In the genomic region with DNA sequence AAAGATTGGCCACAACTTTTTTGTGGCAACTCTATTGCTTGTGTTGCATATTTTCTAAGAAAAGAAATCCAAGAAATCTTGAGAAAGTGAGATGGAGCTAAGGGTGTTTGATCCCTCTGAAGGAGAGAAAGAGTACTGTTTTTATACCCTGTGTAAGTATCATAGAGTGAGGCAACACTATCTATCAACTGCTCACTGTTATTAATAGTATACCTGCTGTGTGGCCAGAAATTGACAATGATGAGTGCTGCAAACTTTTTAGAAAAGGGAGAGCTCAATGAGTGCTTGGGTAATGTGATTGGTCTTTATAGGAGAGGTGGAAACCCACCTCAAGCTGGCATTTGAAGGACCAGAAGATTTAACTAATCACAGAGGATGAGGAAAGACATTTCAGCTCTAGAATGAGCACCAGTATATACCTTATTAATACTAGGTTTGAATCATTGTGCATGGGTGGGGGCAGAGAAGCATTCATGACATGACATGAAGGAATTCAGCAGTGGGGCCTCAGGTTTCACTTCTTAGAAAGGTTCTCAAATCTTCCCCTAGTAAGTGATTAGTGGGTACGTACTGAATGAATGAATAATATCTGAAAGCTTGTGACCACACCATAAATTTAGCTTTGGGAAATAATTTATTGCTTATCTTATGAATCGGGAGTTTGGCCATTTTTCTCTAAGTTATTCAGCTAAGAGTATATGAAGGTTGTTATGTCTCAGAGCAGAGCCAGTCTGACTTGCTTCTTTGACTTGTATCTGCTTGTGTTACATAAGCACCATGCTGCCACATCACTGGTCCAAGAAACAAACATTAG, we compare ENCODE assay signal across 10 cellular contexts.
DNase-seq lines count a peak whose midpoint lies in the region; ATAC-seq and TF ChIP-seq lines count a peak whose summit lies in the region.
"Had no signal": no experiment of that assay in that cellular context is flagged by ENCODE, and none has a peak within 500 bp of the region (broad histone marks: within the 10 kb centered on the region; RNA-seq: fewer than 3 reads in every experiment).

No MANE protein-coding gene starts in this region.

- ATAC-seq in GM18867 (IDR thresholded peaks at IDR 0.05; ENCODE audit: unreplicated experiment) (peak; percentile 60), GM21737 (IDR thresholded peaks at IDR 0.05; ENCODE audit: unreplicated experiment) (peak; percentile 50), upper lobe of left lung (ENCODE audit: low FRiP score in 2 of 2) (no peak), right cardiac atrium (no peak)
- ATAC-seq: sciatic nerve had no signal

- H3K27ac Mint-ChIP-seq in IgD-negative memory B cell (peak overlapping the region; percentile 39 to 84 (median 73)), mesothelial cell of epicardium (peak overlapping the region; percentile 41), Caco-2 (ENCODE audit: unreplicated experiment) (no peak overlapping the region)
- H3K27ac Mint-ChIP-seq in T-helper 2 cell treated with Interferon-gamma antibody and Interleukin-4, amounts not matched to agents 5 μg/mL and 100 μg/mL, for 36 hours = no peak overlapping the region

- H3K9me3 Mint-ChIP-seq in IgD-negative memory B cell (no peaks in the 10 kb centered on the region), mesothelial cell of epicardium (no peaks in the 10 kb centered on the region), Caco-2 (ENCODE audit: unreplicated experiment) (no peaks in the 10 kb centered on the region)
- H3K9me3 Mint-ChIP-seq in T-helper 2 cell treated with Interferon-gamma antibody and Interleukin-4, amounts not matched to agents 5 μg/mL and 100 μg/mL, for 36 hours = no peaks in the 10 kb centered on the region

- H3K27ac ChIP-seq in upper lobe of left lung (no peak overlapping the region), right cardiac atrium (ENCODE audit: low read length) (no peak overlapping the region)

- no TSS peak for BruUV-seq in Caco-2 (replicated peaks; lab: Mats Ljungman, UMichigan)

- DNase-seq in mesothelial cell of epicardium (ENCODE audit: low spot score in 2 of 2, unreplicated experiment in 2 of 2) (no peak), upper lobe of left lung (no peak), Caco-2 (no peak), right cardiac atrium (no peak)
- no peak for DNase-seq in T-helper 2 cell treated with Interferon-gamma antibody and Interleukin-4, amounts not matched to agents 5 μg/mL and 100 μg/mL, for 36 hours (ENCODE audit: low spot score)
- DNase-seq: NCI-H69 had no signal

- TF ChIP-seq EP300 in upper lobe of left lung (IDR thresholded peaks at IDR 0.05) = no peak

- H3K4me1 Mint-ChIP-seq in IgD-negative memory B cell (peaks cover 39 to 54% (median 52%) of the 10 kb centered on the region in 3 donors), mesothelial cell of epicardium (peaks cover 22% of the 10 kb centered on the region), Caco-2 (ENCODE audit: low read depth, unreplicated experiment) (no peaks in the 10 kb centered on the region)
- H3K4me1 Mint-ChIP-seq in T-helper 2 cell treated with Interferon-gamma antibody and Interleukin-4, amounts not matched to agents 5 μg/mL and 100 μg/mL, for 36 hours (ENCODE audit: low read depth) = peaks cover 28% of the 10 kb centered on the region

- H3K36me3 Mint-ChIP-seq in IgD-negative memory B cell (peaks cover 24% of the 10 kb centered on the region), mesothelial cell of epicardium (peaks cover 66% of the 10 kb centered on the region), Caco-2 (ENCODE audit: insufficient read depth, unreplicated experiment) (no peaks in the 10 kb centered on the region)
- peaks cover 72% of the 10 kb centered on the region for H3K36me3 Mint-ChIP-seq in T-helper 2 cell treated with Interferon-gamma antibody and Interleukin-4, amounts not matched to agents 5 μg/mL and 100 μg/mL, for 36 hours (ENCODE audit: low read depth)

- intact Hi-C loops in Caco-2 (cut with micrococcal nuclease; ENCODE audit: unreplicated experiment) (loop anchor here (5.0 kb wide), 1 partner anchor 83 kb away; no protein-coding TSS in a partner anchor), right cardiac atrium (cut with DNase I) (no loop called here)

- TF ChIP-seq CTCF in mesothelial cell of epicardium (IDR thresholded peaks at IDR 0.05; ENCODE audit: unreplicated experiment) (no peak), upper lobe of left lung (IDR thresholded peaks at IDR 0.05) (no peak), Caco-2 (IDR thresholded peaks at IDR 0.05; ENCODE audit: insufficient read depth in 1 of 2, low read depth in 1 of 2, low read length in 1 of 2, severe bottlenecking in 1 of 2, unreplicated experiment in 1 of 2) (no peak)

- POLR2A ChIA-PET in Caco-2 (lab: Charles Lee) = no interaction called here

- H3K9me3 ChIP-seq in upper lobe of left lung (no peaks in the 10 kb centered on the region), Caco-2 (no peaks in the 10 kb centered on the region), right cardiac atrium (ENCODE audit: control insufficient read depth, low read length) (no peaks in the 10 kb centered on the region)

- H3K4me3 ChIP-seq in upper lobe of left lung = no peak overlapping the region
- no peak overlapping the region for H3K4me3 ChIP-seq in Caco-2 (ENCODE audit: low read depth, low read length)
- H3K4me3 ChIP-seq in right cardiac atrium (ENCODE audit: low read length) = no peak overlapping the region

- no peaks in the 10 kb centered on the region for H3K27me3 ChIP-seq in upper lobe of left lung
- no peaks in the 10 kb centered on the region for H3K27me3 ChIP-seq in Caco-2 (replicated peaks; ENCODE audit: control insufficient read depth, insufficient read depth, low read length)
- no peaks in the 10 kb centered on the region for H3K27me3 ChIP-seq in right cardiac atrium (ENCODE audit: control insufficient read depth, insufficient read depth)

- H3K4me1 ChIP-seq in upper lobe of left lung = peaks cover 0 to 8% (median 4%) of the 10 kb centered on the region in 4 donors
- no peaks in the 10 kb centered on the region for H3K4me1 ChIP-seq in Caco-2
- H3K4me1 ChIP-seq in right cardiac atrium (ENCODE audit: control insufficient read depth, insufficient read depth, low read length) = peaks cover 2% of the 10 kb centered on the region

- WGBS in upper lobe of left lung, 2 donors = 81 to 87% methylated on average over 2 of the region's 2 CpGs
- WGBS in right cardiac atrium = 85% methylated on average over 2 of the region's 2 CpGs

- TF ChIP-seq POLR2A in upper lobe of left lung (IDR thresholded peaks at IDR 0.05) = no peak

- CTCF ChIA-PET in Caco-2 (lab: Charles Lee) = no interaction called here

- H3K27me3 Mint-ChIP-seq in IgD-negative memory B cell = no peaks in the 10 kb centered on the region
- H3K27me3 Mint-ChIP-seq in mesothelial cell of epicardium (ENCODE audit: low read depth) = no peaks in the 10 kb centered on the region
- H3K27me3 Mint-ChIP-seq in Caco-2 (ENCODE audit: insufficient read depth, unreplicated experiment) = peaks cover 14% of the 10 kb centered on the region
- no peaks in the 10 kb centered on the region for H3K27me3 Mint-ChIP-seq in T-helper 2 cell treated with Interferon-gamma antibody and Interleukin-4, amounts not matched to agents 5 μg/mL and 100 μg/mL, for 36 hours (ENCODE audit: low read depth)

- H3K36me3 ChIP-seq in upper lobe of left lung = peaks cover 28 to 79% (median 32%) of the 10 kb centered on the region in 4 donors
- H3K36me3 ChIP-seq in Caco-2 (ENCODE audit: control insufficient read depth, insufficient read depth, low read length) = no peaks in the 10 kb centered on the region

- peak overlapping the region in 1 of 4 donors; percentile 51 for H3K4me3 Mint-ChIP-seq in IgD-negative memory B cell
- no peak overlapping the region for H3K4me3 Mint-ChIP-seq in mesothelial cell of epicardium
- H3K4me3 Mint-ChIP-seq in Caco-2 (ENCODE audit: unreplicated experiment) = no peak overlapping the region
- H3K4me3 Mint-ChIP-seq in T-helper 2 cell treated with Interferon-gamma antibody and Interleukin-4, amounts not matched to agents 5 μg/mL and 100 μg/mL, for 36 hours = no peak overlapping the region

Comparison
In these comparisons a context has a peak if more than half of its experiments do, and no peak if none do; other contexts are left out.
1. ATAC-seq: peak in GM18867 (single experiment) and GM21737 (single experiment); none in upper lobe of left lung (0 of 2) and right cardiac atrium (0 of 2).
2. H3K27ac Mint-ChIP-seq: peak in IgD-negative memory B cell (3 of 3) and mesothelial cell of epicardium (single experiment); none in Caco-2 (single experiment) and T-helper 2 cell treated with Interferon-gamma antibody and Interleukin-4, amounts not matched to agents 5 μg/mL and 100 μg/mL, for 36 hours (single experiment).